Comparison of ENCODE assay signal across 13 cellular contexts in the genomic region with DNA sequence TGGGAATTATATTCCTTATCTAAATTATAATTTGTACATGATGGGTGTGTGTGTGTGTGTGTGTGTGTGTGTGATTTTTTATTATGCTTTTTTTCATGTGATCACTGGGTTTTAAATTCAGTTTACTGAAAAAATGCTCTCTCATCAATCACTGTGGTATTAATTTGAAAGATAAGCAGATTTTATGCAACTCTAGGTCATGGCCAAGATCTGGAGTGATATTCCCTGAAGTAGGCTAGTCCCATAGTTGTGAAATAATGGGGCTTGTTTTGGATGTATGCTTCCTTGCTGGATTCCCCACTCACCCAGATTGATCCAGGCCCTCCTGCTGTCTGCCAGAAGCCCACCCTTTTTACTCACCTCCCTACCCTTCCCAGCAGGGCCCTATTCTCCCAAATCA.
"Had no signal": no experiment of that assay in that cellular context is flagged by ENCODE, and none has a peak within 500 bp of the region (broad histone marks: within the 10 kb centered on the region; RNA-seq: fewer than 3 reads in every experiment).

No MANE protein-coding gene starts in this region.

- H3K9ac ChIP-seq: parathyroid adenoma had no signal

- DNase-seq: activated CD4-positive, alpha-beta T cell treated with anti-CD3 and anti-CD28 coated beads, Interleukin-2, amount 50 U/mL, for 48 hours; activated CD8-positive, alpha-beta memory T cell treated with anti-CD3 and anti-CD28 coated beads, Interleukin-2, amount 10 ng/mL, durations not matched to agents 7 days and 5 days; activated gamma-delta T cell treated with Interleukin-2 at 50 U/mL for 16 hours; activated naive CD8-positive, alpha-beta T cell treated with anti-CD3 and anti-CD28 coated beads, Interleukin-2, amount 10 ng/mL, durations not matched to agents 7 days and 5 days; activated T-cell treated with anti-CD3 and anti-CD28 coated beads, Interleukin-2, amount 50 U/mL, for 24 hours; effector memory CD8-positive, alpha-beta T cell; SIG-M5; stimulated activated CD4-positive, alpha-beta T cell treated with anti-CD3 and anti-CD28 coated beads, Interleukin-2, amount 100 ng/mL, for 24 hours; stimulated activated naive B cell treated with anti-CD40 and anti-IgM and Interleukin-4, amounts not matched to agents 10 μg/mL and 1 μg/mL and 100 μg/mL, for 72 hours had no signal

- H3K79me2 ChIP-seq: parathyroid adenoma had no signal

- H3K27me3 ChIP-seq: ascending aorta, suprapubic skin had no signal

- H3K36me3 ChIP-seq: ascending aorta, suprapubic skin had no signal

- H3K27me3 Mint-ChIP-seq: activated CD8-positive, alpha-beta memory T cell treated with anti-CD3 and anti-CD28 coated beads, Interleukin-2, amount 10 ng/mL, durations not matched to agents 7 days and 5 days; activated naive CD8-positive, alpha-beta T cell treated with anti-CD3 and anti-CD28 coated beads, Interleukin-2, amount 10 ng/mL, durations not matched to agents 7 days and 5 days; activated T-cell treated with anti-CD3 and anti-CD28 coated beads, Interleukin-2, amount 50 U/mL, for 24 hours; effector memory CD8-positive, alpha-beta T cell; stimulated activated naive B cell treated with anti-CD40 and anti-IgM and Interleukin-4, amounts not matched to agents 10 μg/mL and 1 μg/mL and 100 μg/mL, for 72 hours had no signal

- H3K36me3 Mint-ChIP-seq: activated CD8-positive, alpha-beta memory T cell treated with anti-CD3 and anti-CD28 coated beads, Interleukin-2, amount 10 ng/mL, durations not matched to agents 7 days and 5 days had no signal

- H3K4me1 Mint-ChIP-seq: activated CD8-positive, alpha-beta memory T cell treated with anti-CD3 and anti-CD28 coated beads, Interleukin-2, amount 10 ng/mL, durations not matched to agents 7 days and 5 days; activated naive CD8-positive, alpha-beta T cell treated with anti-CD3 and anti-CD28 coated beads, Interleukin-2, amount 10 ng/mL, durations not matched to agents 7 days and 5 days had no signal

- H3K27ac ChIP-seq: parathyroid adenoma, suprapubic skin had no signal

- ATAC-seq: activated CD4-positive, CD25-positive, alpha-beta regulatory T cell treated with anti-CD3 and anti-CD28 coated beads, Interleukin-2, amount 50 U/mL, for 24 hours; activated CD8-positive, alpha-beta memory T cell treated with anti-CD3 and anti-CD28 coated beads, Interleukin-2, amount 10 ng/mL, durations not matched to agents 7 days and 5 days; effector memory CD8-positive, alpha-beta T cell; stimulated activated naive B cell treated with anti-CD40 and anti-IgM and Interleukin-4, amounts not matched to agents 10 μg/mL and 1 μg/mL and 100 μg/mL, for 72 hours had no signal

- H3K4me3 ChIP-seq: ascending aorta, suprapubic skin had no signal

- H3K9me3 Mint-ChIP-seq: activated naive CD8-positive, alpha-beta T cell treated with anti-CD3 and anti-CD28 coated beads, Interleukin-2, amount 10 ng/mL, durations not matched to agents 7 days and 5 days; activated T-cell treated with anti-CD3 and anti-CD28 coated beads, Interleukin-2, amount 50 U/mL, for 24 hours; effector memory CD8-positive, alpha-beta T cell; stimulated activated naive B cell treated with anti-CD40 and anti-IgM and Interleukin-4, amounts not matched to agents 10 μg/mL and 1 μg/mL and 100 μg/mL, for 72 hours had no signal

- H3K9me3 ChIP-seq: ascending aorta, suprapubic skin had no signal

- H3K27ac Mint-ChIP-seq: activated CD8-positive, alpha-beta memory T cell treated with anti-CD3 and anti-CD28 coated beads, Interleukin-2, amount 10 ng/mL, durations not matched to agents 7 days and 5 days; activated naive CD8-positive, alpha-beta T cell treated with anti-CD3 and anti-CD28 coated beads, Interleukin-2, amount 10 ng/mL, durations not matched to agents 7 days and 5 days; activated T-cell treated with anti-CD3 and anti-CD28 coated beads, Interleukin-2, amount 50 U/mL, for 24 hours; effector memory CD8-positive, alpha-beta T cell; stimulated activated naive B cell treated with anti-CD40 and anti-IgM and Interleukin-4, amounts not matched to agents 10 μg/mL and 1 μg/mL and 100 μg/mL, for 72 hours had no signal

- H3K4me3 Mint-ChIP-seq: activated CD8-positive, alpha-beta memory T cell treated with anti-CD3 and anti-CD28 coated beads, Interleukin-2, amount 10 ng/mL, durations not matched to agents 7 days and 5 days; activated naive CD8-positive, alpha-beta T cell treated with anti-CD3 and anti-CD28 coated beads, Interleukin-2, amount 10 ng/mL, durations not matched to agents 7 days and 5 days; activated T-cell treated with anti-CD3 and anti-CD28 coated beads, Interleukin-2, amount 50 U/mL, for 24 hours; effector memory CD8-positive, alpha-beta T cell; stimulated activated naive B cell treated with anti-CD40 and anti-IgM and Interleukin-4, amounts not matched to agents 10 μg/mL and 1 μg/mL and 100 μg/mL, for 72 hours had no signal

- H2AFZ ChIP-seq: parathyroid adenoma had no signal
